ENCODE assay signal across 1 cellular context in genomic region chr14:64209428-64210165, GRCh38.
TF ChIP-seq lines count a peak whose summit lies in the region.

No MANE protein-coding gene starts in this region.

TF ChIP-seq in WTC11, 78 proteins besides CTCF, POLR2A, EP300 and RAD21 (continued from another document):
- TF ChIP-seq, protein P1, sequence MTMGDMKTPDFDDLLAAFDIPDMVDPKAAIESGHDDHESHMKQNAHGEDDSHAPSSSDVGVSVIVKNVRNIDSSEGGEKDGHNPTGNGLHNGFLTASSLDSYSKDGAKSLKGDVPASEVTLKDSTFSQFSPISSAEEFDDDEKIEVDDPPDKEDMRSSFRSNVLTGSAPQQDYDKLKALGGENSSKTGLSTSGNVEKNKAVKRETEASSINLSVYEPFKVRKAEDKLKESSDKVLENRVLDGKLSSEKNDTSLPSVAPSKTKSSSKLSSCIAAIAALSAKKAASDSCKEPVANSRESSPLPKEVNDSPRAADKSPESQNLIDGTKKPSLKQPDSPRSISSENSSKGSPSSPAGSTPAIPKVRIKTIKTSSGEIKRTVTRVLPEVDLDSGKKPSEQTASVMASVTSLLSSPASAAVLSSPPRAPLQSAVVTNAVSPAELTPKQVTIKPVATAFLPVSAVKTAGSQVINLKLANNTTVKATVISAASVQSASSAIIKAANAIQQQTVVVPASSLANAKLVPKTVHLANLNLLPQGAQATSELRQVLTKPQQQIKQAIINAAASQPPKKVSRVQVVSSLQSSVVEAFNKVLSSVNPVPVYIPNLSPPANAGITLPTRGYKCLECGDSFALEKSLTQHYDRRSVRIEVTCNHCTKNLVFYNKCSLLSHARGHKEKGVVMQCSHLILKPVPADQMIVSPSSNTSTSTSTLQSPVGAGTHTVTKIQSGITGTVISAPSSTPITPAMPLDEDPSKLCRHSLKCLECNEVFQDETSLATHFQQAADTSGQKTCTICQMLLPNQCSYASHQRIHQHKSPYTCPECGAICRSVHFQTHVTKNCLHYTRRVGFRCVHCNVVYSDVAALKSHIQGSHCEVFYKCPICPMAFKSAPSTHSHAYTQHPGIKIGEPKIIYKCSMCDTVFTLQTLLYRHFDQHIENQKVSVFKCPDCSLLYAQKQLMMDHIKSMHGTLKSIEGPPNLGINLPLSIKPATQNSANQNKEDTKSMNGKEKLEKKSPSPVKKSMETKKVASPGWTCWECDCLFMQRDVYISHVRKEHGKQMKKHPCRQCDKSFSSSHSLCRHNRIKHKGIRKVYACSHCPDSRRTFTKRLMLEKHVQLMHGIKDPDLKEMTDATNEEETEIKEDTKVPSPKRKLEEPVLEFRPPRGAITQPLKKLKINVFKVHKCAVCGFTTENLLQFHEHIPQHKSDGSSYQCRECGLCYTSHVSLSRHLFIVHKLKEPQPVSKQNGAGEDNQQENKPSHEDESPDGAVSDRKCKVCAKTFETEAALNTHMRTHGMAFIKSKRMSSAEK (CRISPR knock-in tag; IDR thresholded peaks at IDR 0.05; ENCODE audit: borderline replicate concordance) = no peak
- TF ChIP-seq TCF7 (CRISPR knock-in tag; IDR thresholded peaks at IDR 0.05; ENCODE audit: low read depth) (no peak), CREM (CRISPR knock-in tag; IDR thresholded peaks at IDR 0.05) (no peak)
